ENCODE assay signal across 18 cellular contexts in the genomic region with DNA sequence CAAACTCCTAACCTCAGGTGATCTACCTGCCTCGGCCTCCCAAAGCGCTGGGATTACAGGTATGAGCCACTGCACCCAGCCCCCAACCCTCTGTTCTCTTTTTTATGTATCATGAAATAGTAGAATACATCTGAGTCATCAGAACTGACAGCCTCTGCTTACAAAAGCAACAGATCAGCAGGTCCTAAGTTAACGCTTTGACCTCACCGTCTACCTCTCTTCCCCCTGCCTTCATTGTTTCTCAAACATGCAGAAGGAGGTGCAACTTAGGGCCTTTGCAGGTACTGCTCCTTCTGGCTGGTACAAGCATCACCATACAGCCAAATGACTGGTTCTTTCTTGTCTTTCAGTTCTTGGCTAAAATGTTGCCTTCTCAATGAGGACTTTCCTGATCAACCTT.
"Had no signal": no experiment of that assay in that cellular context is flagged by ENCODE, and none has a peak within 500 bp of the region (broad histone marks: within the 10 kb centered on the region; RNA-seq: fewer than 3 reads in every experiment).

No MANE protein-coding gene starts in this region.

- H3K4me3 Mint-ChIP-seq: activated CD4-positive, alpha-beta T cell treated with anti-CD3 and anti-CD28 coated beads, Interleukin-2, amount 10 ng/mL, durations not matched to agents 24 days and 14 days; activated naive CD4-positive, alpha-beta T cell treated with anti-CD3 and anti-CD28 coated beads for 36 hours; activated T-helper 17 cell treated with anti-CD3 and anti-CD28 coated beads, Interleukin-2, amount 50 U/mL, for 72 hours; naive thymus-derived CD4-positive, alpha-beta T cell had no signal

- ATAC-seq: activated T-helper 17 cell treated with anti-CD3 and anti-CD28 coated beads, Interleukin-2, amount 50 U/mL, for 72 hours; left cardiac atrium; lower lobe of right lung; naive thymus-derived CD4-positive, alpha-beta T cell had no signal

- H3K4me1 ChIP-seq: lower lobe of right lung, right atrium auricular region, vagina had no signal

- DNase-seq: activated CD4-positive, alpha-beta T cell treated with anti-CD3 and anti-CD28 coated beads, Interleukin-2, amount 10 ng/mL, durations not matched to agents 24 days and 14 days; activated CD8-positive, alpha-beta memory T cell treated with anti-CD3 and anti-CD28 coated beads for 24 hours; activated naive CD4-positive, alpha-beta T cell treated with anti-CD3 and anti-CD28 coated beads for 36 hours; central memory CD4-positive, alpha-beta T cell; cortex of kidney; effector memory CD4-positive, alpha-beta T cell; hippocampal formation; left cardiac atrium; lower lobe of right lung; naive thymus-derived CD4-positive, alpha-beta T cell; posterior cingulate gyrus; small intestine; thyroid gland had no signal

- H3K4me3 ChIP-seq: lower lobe of right lung, right atrium auricular region, thyroid gland, vagina had no signal

- H3K36me3 ChIP-seq: lower lobe of right lung, neutrophil, right atrium auricular region, thyroid gland, vagina had no signal

- H3K9me3 Mint-ChIP-seq: activated CD4-positive, alpha-beta T cell treated with anti-CD3 and anti-CD28 coated beads, Interleukin-2, amount 10 ng/mL, durations not matched to agents 24 days and 14 days; activated naive CD4-positive, alpha-beta T cell treated with anti-CD3 and anti-CD28 coated beads for 36 hours had no signal

- H3K9me3 ChIP-seq: lower lobe of right lung, neutrophil, right atrium auricular region, thyroid gland, vagina had no signal

- H3K36me3 Mint-ChIP-seq: naive thymus-derived CD4-positive, alpha-beta T cell had no signal

- H3K4me1 Mint-ChIP-seq: activated CD4-positive, alpha-beta T cell treated with anti-CD3 and anti-CD28 coated beads, Interleukin-2, amount 10 ng/mL, durations not matched to agents 24 days and 14 days; activated T-helper 17 cell treated with anti-CD3 and anti-CD28 coated beads, Interleukin-2, amount 50 U/mL, for 72 hours; naive thymus-derived CD4-positive, alpha-beta T cell had no signal

- H3K27ac ChIP-seq: epithelial cell of prostate, lower lobe of right lung, neutrophil, right atrium auricular region, thyroid gland, vagina had no signal

- H3K27me3 Mint-ChIP-seq: activated CD4-positive, alpha-beta T cell treated with anti-CD3 and anti-CD28 coated beads, Interleukin-2, amount 10 ng/mL, durations not matched to agents 24 days and 14 days; activated T-helper 17 cell treated with anti-CD3 and anti-CD28 coated beads, Interleukin-2, amount 50 U/mL, for 72 hours had no signal

- H3K27me3 ChIP-seq: neutrophil, right atrium auricular region, thyroid gland, vagina had no signal

- H3K27ac Mint-ChIP-seq: activated CD4-positive, alpha-beta T cell treated with anti-CD3 and anti-CD28 coated beads, Interleukin-2, amount 10 ng/mL, durations not matched to agents 24 days and 14 days; activated naive CD4-positive, alpha-beta T cell treated with anti-CD3 and anti-CD28 coated beads for 36 hours; activated T-helper 17 cell treated with anti-CD3 and anti-CD28 coated beads, Interleukin-2, amount 50 U/mL, for 72 hours; naive thymus-derived CD4-positive, alpha-beta T cell had no signal
